ENCODE assay signal across 1 cellular context in the genomic region with DNA sequence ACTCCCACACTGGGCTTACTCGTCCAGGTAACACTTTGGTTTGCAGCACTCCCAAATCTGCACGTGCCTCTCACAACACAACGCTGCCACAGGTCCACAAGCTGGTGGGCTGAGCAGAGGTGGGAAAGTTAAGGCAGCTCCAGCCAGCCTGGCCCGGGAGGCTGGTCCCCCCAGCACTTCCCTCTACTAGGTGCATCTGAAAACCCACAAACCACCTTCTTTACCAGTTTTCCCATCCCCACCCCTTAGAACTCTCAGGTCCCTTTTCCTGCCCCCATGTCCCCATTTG.
TF ChIP-seq lines count a peak whose summit lies in the region.

No MANE protein-coding gene starts in this region.

TF ChIP-seq in HepG2, 621 proteins besides CTCF, POLR2A, EP300 and RAD21:
- TF ChIP-seq HIVEP1 (CRISPR knock-in tag; IDR thresholded peaks at IDR 0.05) (0 out of 2 replicates have a peak, but pooled peaks have one; percentile 29), CAMTA2 (CRISPR knock-in tag; IDR thresholded peaks at IDR 0.05; ENCODE audit: borderline replicate concordance) (0 out of 2 replicates have a peak, but pooled peaks have one; percentile 50), HOXA9 (CRISPR knock-in tag; IDR thresholded peaks at IDR 0.05; ENCODE audit: borderline replicate concordance) (no peak), RARA (CRISPR knock-in tag; IDR thresholded peaks at IDR 0.05) (no peak), ZFYVE20 (CRISPR knock-in tag; IDR thresholded peaks at IDR 0.05; ENCODE audit: borderline replicate concordance, low read depth) (no peak), ZNF44 (CRISPR knock-in tag; IDR thresholded peaks at IDR 0.05) (no peak), MYC (CRISPR knock-in tag; IDR thresholded peaks at IDR 0.05; ENCODE audit: borderline replicate concordance) (0 out of 2 replicates have a peak, but pooled peaks have one; percentile 18), ZNF546 (CRISPR knock-in tag; conservative IDR thresholded peaks at IDR 0.05) (no peak), ZBTB3 (CRISPR knock-in tag; IDR thresholded peaks at IDR 0.05; ENCODE audit: borderline replicate concordance, low read depth) (no peak), RBM22 (optimal IDR thresholded peaks at IDR 0.05; ENCODE audit: low read length) (no peak), ELF1 (CRISPR knock-in tag; IDR thresholded peaks at IDR 0.05) (no peak)
- TF ChIP-seq, protein P1, sequence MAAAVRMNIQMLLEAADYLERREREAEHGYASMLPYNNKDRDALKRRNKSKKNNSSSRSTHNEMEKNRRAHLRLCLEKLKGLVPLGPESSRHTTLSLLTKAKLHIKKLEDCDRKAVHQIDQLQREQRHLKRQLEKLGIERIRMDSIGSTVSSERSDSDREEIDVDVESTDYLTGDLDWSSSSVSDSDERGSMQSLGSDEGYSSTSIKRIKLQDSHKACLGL (CRISPR knock-in tag; IDR thresholded peaks at IDR 0.05) = 0 out of 2 replicates have a peak, but pooled peaks have one; percentile 20
- TF ChIP-seq, protein P2, sequence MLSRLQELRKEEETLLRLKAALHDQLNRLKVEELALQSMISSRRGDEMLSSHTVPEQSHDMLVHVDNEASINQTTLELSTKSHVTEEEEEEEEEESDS (CRISPR knock-in tag; IDR thresholded peaks at IDR 0.05; ENCODE audit: borderline replicate concordance) = no peak
- TF ChIP-seq, protein P3, sequence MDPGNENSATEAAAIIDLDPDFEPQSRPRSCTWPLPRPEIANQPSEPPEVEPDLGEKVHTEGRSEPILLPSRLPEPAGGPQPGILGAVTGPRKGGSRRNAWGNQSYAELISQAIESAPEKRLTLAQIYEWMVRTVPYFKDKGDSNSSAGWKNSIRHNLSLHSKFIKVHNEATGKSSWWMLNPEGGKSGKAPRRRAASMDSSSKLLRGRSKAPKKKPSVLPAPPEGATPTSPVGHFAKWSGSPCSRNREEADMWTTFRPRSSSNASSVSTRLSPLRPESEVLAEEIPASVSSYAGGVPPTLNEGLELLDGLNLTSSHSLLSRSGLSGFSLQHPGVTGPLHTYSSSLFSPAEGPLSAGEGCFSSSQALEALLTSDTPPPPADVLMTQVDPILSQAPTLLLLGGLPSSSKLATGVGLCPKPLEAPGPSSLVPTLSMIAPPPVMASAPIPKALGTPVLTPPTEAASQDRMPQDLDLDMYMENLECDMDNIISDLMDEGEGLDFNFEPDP (CRISPR knock-in tag; conservative IDR thresholded peaks at IDR 0.05) = 0 out of 2 replicates have a peak, but pooled peaks have one; percentile 87
